Comparison of ENCODE assay signal across 19 cellular contexts in the genomic region with DNA sequence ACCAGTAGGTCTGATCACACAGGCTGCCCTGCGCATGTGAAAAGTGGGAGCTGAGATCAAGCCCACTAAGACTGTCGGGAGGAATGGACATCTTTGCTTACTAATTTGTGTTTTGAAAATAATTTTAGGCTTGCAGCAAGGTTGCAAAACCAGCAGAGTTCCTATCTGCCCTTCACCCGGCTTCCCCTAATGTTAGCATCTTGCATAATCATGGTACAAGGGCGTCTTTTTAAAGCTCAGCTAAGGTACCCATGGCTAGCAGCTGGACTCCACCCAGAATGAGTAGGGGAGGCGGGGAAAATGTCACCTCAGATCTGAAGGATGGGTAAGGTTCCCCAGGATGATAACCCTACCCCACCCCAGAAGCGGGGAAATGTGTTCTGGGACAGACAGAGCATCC. TPM values are rescaled to one million over a fixed set of nuclear protein-coding genes. Genes with fewer than 3 reads are reported as not detected.
A peak's percentile ranks its signal among the peaks of the same experiment; 100 is the strongest.
DNase-seq lines count a peak whose midpoint lies in the region; ATAC-seq and TF ChIP-seq lines count a peak whose summit lies in the region.
"Had no signal": no experiment of that assay in that cellular context is flagged by ENCODE, and none has a peak within 500 bp of the region (broad histone marks: within the 10 kb centered on the region; RNA-seq: fewer than 3 reads in every experiment).

No MANE protein-coding gene starts in this region.

- no peak overlapping the region for H3K27ac ChIP-seq in BLaER1
- no peak overlapping the region for H3K27ac ChIP-seq in BLaER1 treated with 17β-estradiol and CSF1 and Interleukin-3, amounts not matched to agents 10 nM and 100 nM
- no peak overlapping the region for H3K27ac ChIP-seq in HEK293 (ENCODE audit: extremely low read depth, low read depth, low read length)
- H3K27ac ChIP-seq in OCI-LY7 (ENCODE audit: low read depth, low read length, poor library complexity, severe bottlenecking): no peak overlapping the region
- H3K27ac ChIP-seq: GM23248 had no signal

- CTCF ChIA-PET in HEK293 (lab: Yijun Ruan, JAX): interaction anchor here (0.7 kb wide), 1 partner anchor 201 kb away, joined by 3 read pairs; no protein-coding TSS in a partner anchor
- CTCF ChIA-PET in OCI-LY7 (lab: Charles Lee; ENCODE audit: unreplicated experiment): no interaction called here

- H4K20me1 ChIP-seq in BLaER1 (no peaks in the 10 kb centered on the region), OCI-LY7 (ENCODE audit: insufficient read depth, low read length) (no peaks in the 10 kb centered on the region)
- no peaks in the 10 kb centered on the region; a peak in 1 of 22 replicates for H4K20me1 ChIP-seq in BLaER1 treated with 17β-estradiol and CSF1 and Interleukin-3, amounts not matched to agents 10 nM and 100 nM

- no peak for ATAC-seq in GM18520 (IDR thresholded peaks at IDR 0.05; ENCODE audit: unreplicated experiment)
- ATAC-seq in GM21390 (IDR thresholded peaks at IDR 0.05; ENCODE audit: unreplicated experiment): no peak

- no peaks in the 10 kb centered on the region for H3K9me2 ChIP-seq in OCI-LY7 (ENCODE audit: insufficient read depth, low read length)

- POLR2A ChIA-PET in HEK293 (lab: Yijun Ruan, JAX): no interaction called here
- POLR2A ChIA-PET in OCI-LY7 (lab: Charles Lee): no interaction called here

- DNase-seq in OCI-LY7 (ENCODE audit: low spot score): no peak
- no peak for DNase-seq in NCI-H2081 (lab: John Stamatoyannopoulos, UW)
- DNase-seq in stimulated activated CD8-positive, alpha-beta memory T cell treated with anti-CD3 and anti-CD28 coated beads, Interleukin-4, amount 100 ng/mL, for 48 hours: no peak
- DNase-seq: CD4-positive, alpha-beta T cell; CD8-positive, alpha-beta memory T cell; DMS53; DMS79 treated with DMSO at 0.1 percent for 48 hours; GM23248; HFFc6 had no signal

- H3K4me1 ChIP-seq in BLaER1 (peaks cover 12% of the 10 kb centered on the region), HEK293 (ENCODE audit: control insufficient read depth, insufficient read depth, low read length) (no peaks in the 10 kb centered on the region), OCI-LY7 (ENCODE audit: insufficient read depth, low read length, poor library complexity, severe bottlenecking) (peaks cover 61% of the 10 kb centered on the region)
- H3K4me1 ChIP-seq in BLaER1 treated with 17β-estradiol and CSF1 and Interleukin-3, amounts not matched to agents 10 nM and 100 nM: peaks cover 0 to 13% (median 11%) of the 10 kb centered on the region in 10 experiments; a peak in 16 of 20 replicates

- H3K4me3 ChIP-seq in BLaER1 (no peak overlapping the region), HEK293 (ENCODE audit: low read depth, low read length) (no peak overlapping the region), OCI-LY7 (ENCODE audit: low read depth, low read length, poor library complexity, severe bottlenecking) (no peak overlapping the region)
- H3K4me3 ChIP-seq in BLaER1 treated with 17β-estradiol and CSF1 and Interleukin-3, amounts not matched to agents 10 nM and 100 nM: no peak overlapping the region
- H3K4me3 ChIP-seq: GM23248 had no signal

- no TSS peak for BruUV-seq in OCI-LY7 (replicated peaks; lab: Mats Ljungman, UMichigan)

- peak overlapping the region; percentile 20; the same call in 1 of the 2 replicates for H2AFZ ChIP-seq in OCI-LY7 (ENCODE audit: low read length)
- H2AFZ ChIP-seq: GM23248 had no signal

- no peaks in the 10 kb centered on the region for H3K36me3 ChIP-seq in BLaER1
- H3K36me3 ChIP-seq in BLaER1 treated with 17β-estradiol and CSF1 and Interleukin-3, amounts not matched to agents 10 nM and 100 nM: no peaks in the 10 kb centered on the region
- H3K36me3 ChIP-seq in HEK293 (ENCODE audit: control insufficient read depth in 2 of 2, insufficient read depth in 1 of 2, low read length in 2 of 2): no peaks in the 10 kb centered on the region
- no peaks in the 10 kb centered on the region for H3K36me3 ChIP-seq in OCI-LY7 (ENCODE audit: insufficient read depth, low read length)

- H3K27me3 ChIP-seq in BLaER1: no peaks in the 10 kb centered on the region
- 0 out of 22 replicates have a peak, but pooled peaks cover 0 to 3% (median 0%) of the 10 kb centered on the region in 11 experiments for H3K27me3 ChIP-seq in BLaER1 treated with 17β-estradiol and CSF1 and Interleukin-3, amounts not matched to agents 10 nM and 100 nM

- H3K9ac ChIP-seq in BLaER1: no peak overlapping the region
- no peak overlapping the region for H3K9ac ChIP-seq in BLaER1 treated with 17β-estradiol and CSF1 and Interleukin-3, amounts not matched to agents 10 nM and 100 nM
- H3K9ac ChIP-seq: GM23248 had no signal

- TF ChIP-seq CTCF in HEK293 (tag by site-specific recombination; IDR thresholded peaks at IDR 0.05) (no peak), OCI-LY7 (conservative IDR thresholded peaks at IDR 0.05; ENCODE audit: low read length) (no peak)

- H3K9me3 ChIP-seq in BLaER1 (no peaks in the 10 kb centered on the region), HEK293 (ENCODE audit: control insufficient read depth, insufficient read depth, low read depth, low read length) (no peaks in the 10 kb centered on the region), OCI-LY7 (ENCODE audit: low read length) (no peaks in the 10 kb centered on the region)
- no peaks in the 10 kb centered on the region for H3K9me3 ChIP-seq in BLaER1 treated with 17β-estradiol and CSF1 and Interleukin-3, amounts not matched to agents 10 nM and 100 nM (replicated peaks in 1 of 11)

- H3K4me2 ChIP-seq in BLaER1: peak overlapping the region; percentile 47
- peak overlapping the region in 9 of 11 experiments; percentile 21 to 69 (median 59); a peak in 15 of 22 replicates for H3K4me2 ChIP-seq in BLaER1 treated with 17β-estradiol and CSF1 and Interleukin-3, amounts not matched to agents 10 nM and 100 nM
- H3K4me2 ChIP-seq in OCI-LY7 (ENCODE audit: low read length): peak overlapping the region; percentile 21; the same call in 1 of the 2 replicates

- intact Hi-C loops in OCI-LY7 (cut with micrococcal nuclease; ENCODE audit: unreplicated experiment): no loop called here

- H3K79me2 ChIP-seq in OCI-LY7 (ENCODE audit: insufficient read depth, low read depth, low read length): no peaks in the 10 kb centered on the region

TF ChIP-seq in HEK293, 187 proteins besides CTCF, POLR2A, EP300 and RAD21:
- TF ChIP-seq ZNF529 (tag by site-specific recombination; IDR thresholded peaks at IDR 0.05; ENCODE audit: insufficient replicate concordance): peak; percentile 100
- no peak for TF ChIP-seq ZNF48 (tag by site-specific recombination; IDR thresholded peaks at IDR 0.05)
TF ChIP-seq in HEK293: peak in this region for 1.

RNA-seq across cellular contexts. Expression of gene BMP7, which starts 25.3 kb away (rescaled TPM):
- total RNA-seq in OCI-LY7 (2014; rRNA removed; shearing (Covaris generic)): 72.2 and 94.2 TPM in 2 replicates
- 2.2 and 3.7 TPM in 2 replicates for total RNA-seq in OCI-LY7 (2022)
- total RNA-seq: Calu3; CD4-positive, alpha-beta T cell; CD8-positive, alpha-beta memory T cell; GM23248; HFFc6 had no signal

RNA-seq across cellular contexts. Expression of gene SPO11, which starts 37.9 kb away (rescaled TPM):
- total RNA-seq in OCI-LY7 (2014; rRNA removed; shearing (Covaris generic)): not detected in 2 replicates
- total RNA-seq in OCI-LY7 (2022): not detected in 2 replicates
- total RNA-seq: A172; A673; Calu3; CD4-positive, alpha-beta T cell; CD8-positive, alpha-beta memory T cell; GM23248; H4; H9; HFFc6 had no signal

RNA-seq across cellular contexts. Expression of gene RAE1, which starts 59.4 kb away (rescaled TPM):
- 50.5 and 55.0 TPM in 2 replicates for total RNA-seq in OCI-LY7 (2014; rRNA removed; shearing (Covaris generic))
- 57.4 and 58.2 TPM in 2 replicates for total RNA-seq in OCI-LY7 (2022)
